ENCODE assay signal across 1 cellular context in genomic region chr18:50279752-50280151, GRCh38.
TF ChIP-seq lines count a peak whose summit lies in the region.

No MANE protein-coding gene starts in this region.

TF ChIP-seq in GM23338, 12 proteins besides CTCF, POLR2A, EP300 and RAD21 (continued from another document):
- no peak for TF ChIP-seq ETS1 (IDR thresholded peaks at IDR 0.05)
- TF ChIP-seq NANOG (IDR thresholded peaks at IDR 0.05; ENCODE audit: borderline replicate concordance), result no peak
- TF ChIP-seq ZNF331 (CRISPR knock-in tag; IDR thresholded peaks at IDR 0.05; ENCODE audit: low read depth), result no peak
- TF ChIP-seq ZNF114 (CRISPR knock-in tag; IDR thresholded peaks at IDR 0.05), result no peak
